8 cellular contexts compared by ENCODE assay signal in the genomic region with DNA sequence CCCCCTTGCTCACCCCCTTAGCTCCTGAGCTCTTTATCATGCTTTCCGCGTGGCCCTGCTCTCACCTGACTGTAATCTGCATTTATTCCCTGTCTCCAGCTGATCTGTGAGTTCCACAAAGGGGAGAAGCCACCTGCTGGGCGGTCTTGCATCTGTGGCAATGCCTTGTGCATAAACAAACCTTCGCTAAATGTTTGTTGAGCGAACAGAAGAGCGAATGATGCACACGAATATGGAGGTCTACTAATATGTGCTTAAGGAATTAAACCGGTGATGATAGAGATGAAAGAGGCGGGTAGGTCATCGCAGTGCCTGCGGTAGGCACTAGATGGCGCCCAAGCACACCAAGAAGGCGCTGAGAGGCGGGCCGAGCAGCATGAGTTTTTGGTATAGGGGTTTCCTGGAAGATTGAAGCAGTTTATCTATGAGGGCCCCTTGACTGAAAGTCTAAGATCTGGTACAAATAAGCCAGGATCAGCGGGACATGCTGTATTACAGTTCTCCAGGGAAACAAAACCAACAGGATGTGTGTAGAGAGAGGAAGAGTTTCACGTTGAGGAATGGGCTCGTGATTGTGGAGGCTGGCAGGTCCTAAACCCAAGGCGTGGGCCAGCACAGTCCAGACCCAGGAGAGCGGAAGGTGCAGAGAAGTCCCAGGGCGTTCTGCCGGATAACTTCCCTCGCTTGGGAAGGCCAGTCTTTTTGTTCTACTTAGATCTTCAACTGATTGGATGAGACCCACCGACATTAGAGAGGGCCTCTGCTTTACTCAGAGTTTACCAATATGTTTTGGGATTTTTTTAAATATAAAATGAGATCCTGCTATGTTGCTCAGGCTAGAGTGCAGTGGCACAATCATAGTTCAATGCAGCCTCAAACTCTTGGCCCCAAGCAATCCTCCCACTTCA. TPM values are rescaled to one million over a fixed set of nuclear protein-coding genes. Genes with fewer than 3 reads are reported as not detected.
DNase-seq lines count a peak whose midpoint lies in the region; ATAC-seq and TF ChIP-seq lines count a peak whose summit lies in the region.

No MANE protein-coding gene starts in this region.

- peak; percentile 63 for ATAC-seq in HG02678 (IDR thresholded peaks at IDR 0.05; ENCODE audit: unreplicated experiment)
- no peak for ATAC-seq in GM21447 (IDR thresholded peaks at IDR 0.05; ENCODE audit: unreplicated experiment)

- no peaks in the 10 kb centered on the region for H3K9me2 ChIP-seq in DOHH2 (replicated peaks; ENCODE audit: control insufficient read depth, low read length)

- H4K20me1 ChIP-seq in DOHH2 (ENCODE audit: control insufficient read depth, insufficient read depth, low read depth, low read length), result no peaks in the 10 kb centered on the region

- TF ChIP-seq CTCF in DOHH2 (IDR thresholded peaks at IDR 0.05; ENCODE audit: low read depth, low read length, poor library complexity, severe bottlenecking), result peak; percentile 94

- H3K4me3 ChIP-seq in DOHH2 (ENCODE audit: low read length), result no peak overlapping the region

- no peaks in the 10 kb centered on the region for H3K79me2 ChIP-seq in DOHH2 (ENCODE audit: control insufficient read depth, low read length)

- H3K27me3 ChIP-seq in DOHH2 (ENCODE audit: control insufficient read depth, low read length), result peaks cover 7% of the 10 kb centered on the region

- no peak overlapping the region for H3K4me2 ChIP-seq in DOHH2 (ENCODE audit: low read length)

- DNase-seq in NCI-H446 treated with DMSO at 0.1 percent for 48 hours (lab: John Stamatoyannopoulos, UW) (peak; percentile 27), cerebellum (ENCODE audit: low spot score) (peak; percentile 78), left kidney (ENCODE audit: low read depth, low spot score) (peak; percentile 90)
- DNase-seq in activated CD4-positive, CD25-positive, alpha-beta regulatory T cell treated with anti-CD3 and anti-CD28 coated beads, Interleukin-2, amount 50 U/mL, for 72 hours, result peak; percentile 87
- peak; percentile 79 to 85 for DNase-seq in stimulated activated CD4-positive, alpha-beta T cell treated with anti-CD3 and anti-CD28 coated beads, Interleukin-1b, Interleukin-23, amount 100 ng/mL, for 4 hours (ENCODE audit: low read depth in 2 of 2)

- no peaks in the 10 kb centered on the region for H3K36me3 ChIP-seq in DOHH2 (ENCODE audit: control insufficient read depth, low read length)

- 0 out of 2 replicates have a peak, but pooled peaks cover 3% of the 10 kb centered on the region for H3K4me1 ChIP-seq in DOHH2 (ENCODE audit: control insufficient read depth, low read length)

- H3K9me3 ChIP-seq in DOHH2 (ENCODE audit: control insufficient read depth, insufficient read depth, low read length), result no peaks in the 10 kb centered on the region

- H3F3A ChIP-seq in DOHH2 (ENCODE audit: control insufficient read depth, insufficient read depth), result no peaks in the 10 kb centered on the region

- H3K27ac ChIP-seq in DOHH2 (ENCODE audit: low read depth, low read length), result no peak overlapping the region

RNA-seq across cellular contexts. Expression of gene TOMM20, which starts 34.7 kb away (rescaled TPM):
- total RNA-seq in cerebellum, result 84.5 TPM

Comparison
In these comparisons a context has a peak if more than half of its experiments do, and no peak if none do; other contexts are left out.
1. DNase-seq: peak in every context shown above with its lines; median percentile 90 in left kidney; 87 in activated CD4-positive, CD25-positive, alpha-beta regulatory T cell treated with anti-CD3 and anti-CD28 coated beads, Interleukin-2, amount 50 U/mL, for 72 hours; 82 in stimulated activated CD4-positive, alpha-beta T cell treated with anti-CD3 and anti-CD28 coated beads, Interleukin-1b, Interleukin-23, amount 100 ng/mL, for 4 hours; 78 in cerebellum; 27 in NCI-H446 treated with DMSO at 0.1 percent for 48 hours.